In the genomic region with DNA sequence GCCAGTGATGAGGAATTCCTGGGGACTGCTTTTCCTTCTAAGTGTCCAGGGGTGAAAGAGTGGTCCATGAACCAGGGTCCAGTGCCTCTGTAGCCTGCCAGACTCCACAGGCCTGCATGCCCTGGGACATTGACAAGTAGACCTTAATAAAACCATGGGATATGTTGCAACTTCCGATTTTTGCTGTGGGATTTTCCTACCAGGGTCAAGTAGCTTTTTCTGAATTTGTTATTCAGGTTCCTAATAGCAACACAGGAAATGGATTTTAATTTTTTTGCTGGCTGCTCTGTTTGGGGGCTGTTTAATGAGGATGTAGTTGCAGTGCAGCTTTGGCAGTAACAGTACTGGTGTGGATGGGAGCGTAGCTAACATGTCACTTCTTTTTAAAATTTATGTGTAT, we compare ENCODE assay signal across 16 cellular contexts. TPM values are rescaled to one million over a fixed set of nuclear protein-coding genes. Genes with fewer than 3 reads are reported as not detected.
DNase-seq lines count a peak whose midpoint lies in the region; ATAC-seq, FAIRE-seq and TF ChIP-seq lines count a peak whose summit lies in the region.
"Had no signal": no experiment of that assay in that cellular context is flagged by ENCODE, and none has a peak within 500 bp of the region (broad histone marks: within the 10 kb centered on the region; RNA-seq: fewer than 3 reads in every experiment).

No MANE protein-coding gene starts in this region.

- no peaks in the 10 kb centered on the region for H3K27me3 Mint-ChIP-seq in CD8-positive, alpha-beta T cell (ENCODE audit: low read depth)
- H3K27me3 Mint-ChIP-seq in activated T-helper 17 cell treated with anti-CD3 and anti-CD28 coated beads, Interleukin-2, amount 50 U/mL, for 72 hours = no peaks in the 10 kb centered on the region
- H3K27me3 Mint-ChIP-seq: activated CD4-positive, alpha-beta T cell treated with anti-CD3 and anti-CD28 coated beads for 36 hours; CD8-positive, alpha-beta memory T cell had no signal

- H3K27ac ChIP-seq in CD8-positive, alpha-beta T cell (ENCODE audit: low read depth, low read length) = no peak overlapping the region
- H3K27ac ChIP-seq in kidney (ENCODE audit: low read depth in 2 of 2, low read length in 2 of 2) (peak overlapping the region; percentile 74 to 76), skeletal muscle tissue (ENCODE audit: low read depth, low read length) (peak overlapping the region; percentile 72), foreskin keratinocyte (no peak overlapping the region)
- H3K27ac ChIP-seq: SJSA1 had no signal

- POLR2A ChIA-PET in CD8-positive, alpha-beta T cell (lab: Charles Lee) = no interaction called here

- peak overlapping the region; percentile 19 for H3K27ac Mint-ChIP-seq in CD8-positive, alpha-beta T cell
- peak overlapping the region; percentile 10 for H3K27ac Mint-ChIP-seq in activated T-helper 17 cell treated with anti-CD3 and anti-CD28 coated beads, Interleukin-2, amount 50 U/mL, for 72 hours
- H3K27ac Mint-ChIP-seq: activated CD4-positive, alpha-beta T cell treated with anti-CD3 and anti-CD28 coated beads for 36 hours; activated naive CD4-positive, alpha-beta T cell treated with anti-CD3 and anti-CD28 coated beads for 36 hours had no signal

- no peak for TF ChIP-seq CTCF in CD8-positive, alpha-beta T cell (IDR thresholded peaks at IDR 0.05)
- no peak for TF ChIP-seq CTCF in kidney (IDR thresholded peaks at IDR 0.05; ENCODE audit: borderline replicate concordance, extremely low read depth, insufficient read depth)
- no peak for TF ChIP-seq CTCF in foreskin keratinocyte (conservative IDR thresholded peaks at IDR 0.05)
- TF ChIP-seq CTCF in BE2C (IDR thresholded peaks at IDR 0.05; ENCODE audit: low read depth, low read length) = no peak

- H3K9me3 Mint-ChIP-seq in CD8-positive, alpha-beta T cell = peaks cover 3% of the 10 kb centered on the region
- no peaks in the 10 kb centered on the region for H3K9me3 Mint-ChIP-seq in activated T-helper 17 cell treated with anti-CD3 and anti-CD28 coated beads, Interleukin-2, amount 50 U/mL, for 72 hours
- H3K9me3 Mint-ChIP-seq: activated naive CD4-positive, alpha-beta T cell treated with anti-CD3 and anti-CD28 coated beads for 36 hours had no signal

- H3K4me3 ChIP-seq in CD8-positive, alpha-beta T cell (ENCODE audit: low read depth, low read length) = no peak overlapping the region
- H3K4me3 ChIP-seq in kidney (ENCODE audit: low read length in 2 of 2) (peak overlapping the region in 1 of 2 donors; percentile 18), skeletal muscle tissue (ENCODE audit: low read length in 3 of 3) (peak overlapping the region; percentile 6 to 52 (median 45)), BE2C (ENCODE audit: low read depth, low read length) (no peak overlapping the region)
- H3K4me3 ChIP-seq: SJSA1 had no signal

- TF ChIP-seq POLR2A in GM12891 (IDR thresholded peaks at IDR 0.05; ENCODE audit: low read depth, low read length) = no peak

- CTCF ChIA-PET in CD8-positive, alpha-beta T cell (lab: Charles Lee) = no interaction called here

- no peak for DNase-seq in CD8-positive, alpha-beta T cell
- DNase-seq in kidney (no peak), foreskin keratinocyte (no peak), NCI-H82 (lab: John Stamatoyannopoulos, UW) (no peak), GM12891 (ENCODE audit: insufficient read length, low spot score) (no peak), BE2C (no peak)
- DNase-seq: activated CD4-positive, alpha-beta T cell treated with anti-CD3 and anti-CD28 coated beads for 36 hours; activated naive CD4-positive, alpha-beta T cell treated with anti-CD3 and anti-CD28 coated beads for 36 hours; CD8-positive, alpha-beta memory T cell; Karpas-422; NCI-H2227 treated with DMSO at 0.1 percent for 48 hours; posterior cingulate gyrus had no signal

- peak overlapping the region in 1 of 2 donors; percentile 16 for H3K9ac ChIP-seq in kidney (ENCODE audit: low read length in 2 of 2)
- peak overlapping the region in 2 of 3 donors; percentile 58 to 69 for H3K9ac ChIP-seq in skeletal muscle tissue (ENCODE audit: low read depth in 1 of 3, low read length in 3 of 3)

- H3K36me3 ChIP-seq in CD8-positive, alpha-beta T cell (ENCODE audit: insufficient read depth, low read length) = no peaks in the 10 kb centered on the region
- H3K36me3 ChIP-seq in kidney (ENCODE audit: control insufficient read depth in 1 of 2, insufficient read depth in 2 of 2, low read length in 2 of 2) (no peaks in the 10 kb centered on the region), skeletal muscle tissue (ENCODE audit: control insufficient read depth in 3 of 3, insufficient read depth in 3 of 3, low read length in 3 of 3) (no peaks in the 10 kb centered on the region), BE2C (no peaks in the 10 kb centered on the region)
- H3K36me3 ChIP-seq: SJSA1 had no signal

- no peaks in the 10 kb centered on the region for H3K27me3 ChIP-seq in CD8-positive, alpha-beta T cell (ENCODE audit: insufficient read depth, low read length)
- H3K27me3 ChIP-seq in skeletal muscle tissue (ENCODE audit: control insufficient read depth in 3 of 3, insufficient read depth in 3 of 3, low read length in 3 of 3) (no peaks in the 10 kb centered on the region), foreskin keratinocyte (no peaks in the 10 kb centered on the region), BE2C (no peaks in the 10 kb centered on the region)
- H3K27me3 ChIP-seq: SJSA1 had no signal

- FAIRE-seq in kidney (lab: Jason Lieb, UNC) = no peak
- no peak for FAIRE-seq in GM12891 (lab: Jason Lieb, UNC)

- no peaks in the 10 kb centered on the region for H3K9me3 ChIP-seq in CD8-positive, alpha-beta T cell (ENCODE audit: low read length)
- H3K9me3 ChIP-seq in kidney (ENCODE audit: control insufficient read depth in 1 of 2, low read length in 2 of 2) (no peaks in the 10 kb centered on the region), skeletal muscle tissue (ENCODE audit: control insufficient read depth in 3 of 3, low read length in 3 of 3) (no peaks in the 10 kb centered on the region), BE2C (no peaks in the 10 kb centered on the region)
- H3K9me3 ChIP-seq: SJSA1 had no signal

- peaks cover 58% of the 10 kb centered on the region for H3K4me1 Mint-ChIP-seq in CD8-positive, alpha-beta T cell (ENCODE audit: low read depth)
- H3K4me1 Mint-ChIP-seq in activated T-helper 17 cell treated with anti-CD3 and anti-CD28 coated beads, Interleukin-2, amount 50 U/mL, for 72 hours = peaks cover 23% of the 10 kb centered on the region

- peaks cover 22% of the 10 kb centered on the region for H3K4me1 ChIP-seq in CD8-positive, alpha-beta T cell (ENCODE audit: insufficient read depth, low read length)
- peaks cover 39 to 47% of the 10 kb centered on the region in 2 donors for H3K4me1 ChIP-seq in kidney (ENCODE audit: control insufficient read depth in 1 of 2, insufficient read depth in 1 of 2, low read depth in 1 of 2, low read length in 2 of 2)
- H3K4me1 ChIP-seq in skeletal muscle tissue (ENCODE audit: control insufficient read depth in 3 of 3, insufficient read depth in 3 of 3, low read length in 3 of 3) = peaks cover 61 to 66% (median 66%) of the 10 kb centered on the region in 3 donors
- H3K4me1 ChIP-seq in foreskin keratinocyte = peaks cover 11% of the 10 kb centered on the region
- H3K4me1 ChIP-seq in BE2C = no peaks in the 10 kb centered on the region

- intact Hi-C loops in CD8-positive, alpha-beta T cell (cut with DNase I, micrococcal nuclease) = no loop called here
- intact Hi-C loops in kidney (cut with DNase I) = no loop called here

- no peak for ATAC-seq in CD8-positive, alpha-beta T cell
- no peak for ATAC-seq in activated T-helper 17 cell treated with anti-CD3 and anti-CD28 coated beads, Interleukin-2, amount 50 U/mL, for 72 hours (replicated peaks)
- ATAC-seq in foreskin keratinocyte = no peak
- ATAC-seq: activated CD4-positive, alpha-beta T cell treated with anti-CD3 and anti-CD28 coated beads for 36 hours; HCT116 had no signal

- H3K36me3 Mint-ChIP-seq in CD8-positive, alpha-beta T cell = peaks cover 17% of the 10 kb centered on the region
- H3K36me3 Mint-ChIP-seq in activated T-helper 17 cell treated with anti-CD3 and anti-CD28 coated beads, Interleukin-2, amount 50 U/mL, for 72 hours (ENCODE audit: low read depth) = peaks cover 7% of the 10 kb centered on the region

- H3K4me3 Mint-ChIP-seq in CD8-positive, alpha-beta T cell = no peak overlapping the region
- no peak overlapping the region for H3K4me3 Mint-ChIP-seq in activated T-helper 17 cell treated with anti-CD3 and anti-CD28 coated beads, Interleukin-2, amount 50 U/mL, for 72 hours
- H3K4me3 Mint-ChIP-seq: activated CD4-positive, alpha-beta T cell treated with anti-CD3 and anti-CD28 coated beads for 36 hours; activated naive CD4-positive, alpha-beta T cell treated with anti-CD3 and anti-CD28 coated beads for 36 hours; CD8-positive, alpha-beta memory T cell had no signal

TF ChIP-seq in GM12891, 5 proteins besides CTCF, POLR2A, EP300 and RAD21:
- no peak for TF ChIP-seq POU2F2 (IDR thresholded peaks at IDR 0.05; ENCODE audit: low read depth, low read length)

RNA-seq across cellular contexts. Expression of gene WBP1L, which starts 42.1 kb away (rescaled TPM):
- total RNA-seq in CD8-positive, alpha-beta T cell = 1 to 10 TPM; 5.5 to 5.9 TPM
- total RNA-seq in activated T-helper 17 cell treated with anti-CD3 and anti-CD28 coated beads, Interleukin-2, amount 50 U/mL, for 72 hours = 10 to 100 TPM; 18.4 to 24.8 TPM
- total RNA-seq in kidney (55.7 TPM), skeletal muscle tissue (24.0 TPM), foreskin keratinocyte (22.9 and 25.8 TPM in 2 replicates)
- polyA plus RNA-seq in kidney (ENCODE audit: insufficient read depth, low read depth, low replicate concordance) (27.8 TPM), foreskin keratinocyte (10.2 and 11.1 TPM in 2 replicates)
- 13.8 TPM for polyA plus RNA-seq in GM12891 (2012; ENCODE audit: low read depth, missing spikeins)
- polyA plus RNA-seq in BE2C (2012; ENCODE audit: insufficient read depth, insufficient read length, low read depth) = 13.1 TPM

RNA-seq across cellular contexts. Expression of gene CYP17A1, which starts 51.4 kb away (rescaled TPM):
- total RNA-seq in CD8-positive, alpha-beta T cell = not detected
- not detected for total RNA-seq in activated T-helper 17 cell treated with anti-CD3 and anti-CD28 coated beads, Interleukin-2, amount 50 U/mL, for 72 hours
- total RNA-seq in kidney = 3.3 TPM
- 11.6 TPM for polyA plus RNA-seq in kidney (ENCODE audit: insufficient read depth, low read depth, low replicate concordance)
- total RNA-seq in skeletal muscle tissue = not detected
- not detected in 2 replicates for total RNA-seq in foreskin keratinocyte
- polyA plus RNA-seq in foreskin keratinocyte = not detected in 2 replicates
- polyA plus RNA-seq in GM12891 (2012; ENCODE audit: low read depth, missing spikeins) = not detected
- polyA plus RNA-seq in BE2C (2012; ENCODE audit: insufficient read depth, insufficient read length, low read depth) = not detected
- total RNA-seq: activated CD4-positive, alpha-beta T cell treated with anti-CD3 and anti-CD28 coated beads for 36 hours; activated naive CD4-positive, alpha-beta T cell treated with anti-CD3 and anti-CD28 coated beads for 36 hours; CD8-positive, alpha-beta memory T cell; SJSA1 had no signal

Comparison
In these comparisons a context has a peak if more than half of its experiments do, and no peak if none do; other contexts are left out.
1. H3K27ac ChIP-seq: peak in kidney (2 of 2) and skeletal muscle tissue (single experiment); none in CD8-positive, alpha-beta T cell (single experiment) and foreskin keratinocyte (single experiment).
2. H3K4me3 ChIP-seq: peak in skeletal muscle tissue (3 of 3); none in CD8-positive, alpha-beta T cell (single experiment) and BE2C (single experiment).